Comparison of ENCODE assay signal across 24 cellular contexts in genomic region chr5:143059355-143059754, GRCh38.
DNase-seq lines count a peak whose midpoint lies in the region; ATAC-seq, FAIRE-seq and TF ChIP-seq lines count a peak whose summit lies in the region.
"Had no signal": no experiment of that assay in that cellular context is flagged by ENCODE, and none has a peak within 500 bp of the region (broad histone marks: within the 10 kb centered on the region; RNA-seq: fewer than 3 reads in every experiment).

No MANE protein-coding gene starts in this region.

- no peaks in the 10 kb centered on the region for H3K79me2 ChIP-seq in PC-3 (ENCODE audit: low read length)
- no peaks in the 10 kb centered on the region for H3K79me2 ChIP-seq in endothelial cell of umbilical vein (ENCODE audit: control insufficient read depth, insufficient read depth, low read length)

- dilution Hi-C loops in endothelial cell of umbilical vein (cut with MboI; ENCODE audit: extremely low pct_ligation_motif_present, low sequenced_read_pairs): no loop called here

- no peaks in the 10 kb centered on the region for H3F3A ChIP-seq in PC-3 (ENCODE audit: low read length, unreplicated experiment)

- no peaks in the 10 kb centered on the region for H3K9me2 ChIP-seq in PC-3 (replicated peaks; ENCODE audit: low read length)

- POLR2A ChIA-PET in PC-3 (lab: Charles Lee; ENCODE audit: unreplicated experiment) (interaction anchor here (0.8 kb wide), 1 partner anchor 24 kb away, joined by 5 read pairs; no protein-coding TSS in a partner anchor), endothelial cell of umbilical vein (lab: Charles Lee) (no interaction called here)

- no peak overlapping the region for H2AFZ ChIP-seq in PC-3 (ENCODE audit: low read length)
- H2AFZ ChIP-seq in endothelial cell of umbilical vein (ENCODE audit: low read depth, low read length): no peak overlapping the region
- H2AFZ ChIP-seq: GM23248 had no signal

- ATAC-seq in heart left ventricle (no peak), Right ventricle myocardium inferior (no peak), PC-3 (no peak), GM21526 (IDR thresholded peaks at IDR 0.05; ENCODE audit: low FRiP score, unreplicated experiment) (no peak)
- ATAC-seq: naive thymus-derived CD8-positive, alpha-beta T cell had no signal

- no TSS peak for BruUV-seq in PC-3 (replicated peaks; lab: Mats Ljungman, UMichigan)
- no TSS peak for BruUV-seq in endothelial cell of umbilical vein (replicated peaks; lab: Mats Ljungman, UMichigan)

- peaks cover 0 to 49% (median 24%) of the 10 kb centered on the region in 9 donors for H3K36me3 ChIP-seq in heart left ventricle
- H3K36me3 ChIP-seq in PC-3 (ENCODE audit: low read depth, low read length): peaks cover 10% of the 10 kb centered on the region; the same call in 1 of the 2 replicates
- H3K36me3 ChIP-seq in endothelial cell of umbilical vein (ENCODE audit: control insufficient read depth in 2 of 2, extremely low read depth in 1 of 2, insufficient read depth in 2 of 2, low read length in 2 of 2): no peaks in the 10 kb centered on the region
- H3K36me3 ChIP-seq in skeletal muscle tissue (ENCODE audit: control insufficient read depth in 3 of 3, insufficient read depth in 3 of 3, low read length in 3 of 3): no peaks in the 10 kb centered on the region

- H4K20me1 ChIP-seq in PC-3 (ENCODE audit: low read length) (no peaks in the 10 kb centered on the region), endothelial cell of umbilical vein (replicated peaks; ENCODE audit: control insufficient read depth, extremely low read depth, insufficient read depth, low read length) (no peaks in the 10 kb centered on the region)

- H3K27ac ChIP-seq in heart left ventricle: peak overlapping the region in 8 of 12 donors; percentile 2 to 60 (median 38)
- peak overlapping the region; percentile 92 for H3K27ac ChIP-seq in PC-3 (ENCODE audit: low read length)
- peak overlapping the region; percentile 56 for H3K27ac ChIP-seq in endothelial cell of umbilical vein (ENCODE audit: insufficient read depth, low read depth, low read length)
- peak overlapping the region; percentile 71 for H3K27ac ChIP-seq in skeletal muscle tissue (ENCODE audit: low read depth, low read length)
- H3K27ac ChIP-seq: GM23248 had no signal

- DNase-seq in heart left ventricle (no peak), Right ventricle myocardium inferior (ENCODE audit: missing footprints) (no peak), PC-3 (peak; percentile 38), endothelial cell of umbilical vein (ENCODE audit: low read depth, low spot score) (peak; percentile 31), GF-D8 (lab: John Stamatoyannopoulos, UW) (no peak), GM10266 (ENCODE audit: extremely low spot score) (no peak)
- DNase-seq: activated CD4-positive, alpha-beta T cell treated with anti-CD3 and anti-CD28 coated beads, Interleukin-2, amount 10 ng/mL, durations not matched to agents 7 days and 5 days; activated naive CD4-positive, alpha-beta T cell treated with Interleukin-2 at 50 U/mL for 16 hours; activated T-cell treated with anti-CD3 and anti-CD28 coated beads, Interleukin-2, amount 50 U/mL, for 24 hours; DMS53; foreskin melanocyte; GDM1; GM23248; hippocampal formation; Kasumi-1; left lung; naive thymus-derived CD8-positive, alpha-beta T cell; NCI-H146; NCI-H446 treated with DMSO at 0.1 percent for 48 hours; occipital lobe; Right ventricle myocardium superior; transverse colon had no signal

- no peaks in the 10 kb centered on the region for H3K9me1 ChIP-seq in endothelial cell of umbilical vein (replicated peaks; ENCODE audit: control insufficient read depth, extremely low read depth, insufficient read depth, low read length)

- peaks cover 0 to 66% (median 44%) of the 10 kb centered on the region in 12 donors for H3K4me1 ChIP-seq in heart left ventricle
- peaks cover 55% of the 10 kb centered on the region for H3K4me1 ChIP-seq in PC-3 (ENCODE audit: insufficient read depth, low read length)
- H3K4me1 ChIP-seq in endothelial cell of umbilical vein (ENCODE audit: control insufficient read depth, extremely low read depth, insufficient read depth, low read length): peaks cover 80% of the 10 kb centered on the region
- peaks cover 59 to 70% (median 67%) of the 10 kb centered on the region in 3 donors for H3K4me1 ChIP-seq in skeletal muscle tissue (ENCODE audit: control insufficient read depth in 3 of 3, insufficient read depth in 3 of 3, low read length in 3 of 3)

- TF ChIP-seq POLR2A in heart left ventricle (IDR thresholded peaks at IDR 0.05) (no peak), endothelial cell of umbilical vein (IDR thresholded peaks at IDR 0.05; ENCODE audit: low read depth, low read length) (no peak)

- CTCF ChIA-PET in PC-3 (lab: Charles Lee): no interaction called here
- CTCF ChIA-PET in endothelial cell of umbilical vein (lab: Charles Lee): interaction anchor here (0.7 to 1.0 kb wide), 3 partner anchors 10 to 67 kb away, joined by 3 to 5 read pairs (median 4); no protein-coding TSS in a partner anchor

- WGBS in heart left ventricle, 4 donors: 92 to 97% (median 96%) methylated on average over 1 of the region's 1 CpG

- TF ChIP-seq CTCF in heart left ventricle (IDR thresholded peaks at IDR 0.05) (no peak), PC-3 (conservative IDR thresholded peaks at IDR 0.05; ENCODE audit: low read depth, low read length) (no peak), endothelial cell of umbilical vein (IDR thresholded peaks at IDR 0.05; ENCODE audit: extremely low read depth in 1 of 2, insufficient read depth in 1 of 2, low read depth in 1 of 2, low read length in 2 of 2) (no peak), GM10266 (IDR thresholded peaks at IDR 0.05; ENCODE audit: control insufficient read depth, insufficient read depth, low read depth, missing control alignments) (no peak)

- no peak for FAIRE-seq in endothelial cell of umbilical vein (lab: Jason Lieb, UNC)

- H3K9me3 ChIP-seq in heart left ventricle (no peaks in the 10 kb centered on the region), PC-3 (ENCODE audit: low read length) (no peaks in the 10 kb centered on the region), endothelial cell of umbilical vein (replicated peaks; ENCODE audit: control insufficient read depth, insufficient read depth, low read length) (no peaks in the 10 kb centered on the region), skeletal muscle tissue (ENCODE audit: control insufficient read depth in 3 of 3, low read length in 3 of 3) (no peaks in the 10 kb centered on the region)
- H3K9me3 ChIP-seq: left lung, transverse colon had no signal

- H3K9ac ChIP-seq in PC-3 (ENCODE audit: low read length): peak overlapping the region; percentile 41; the same call in 1 of the 2 replicates
- no peak overlapping the region for H3K9ac ChIP-seq in endothelial cell of umbilical vein (replicated peaks; ENCODE audit: extremely low read depth, insufficient read depth, low read length)
- peak overlapping the region in 1 of 3 donors; percentile 28 for H3K9ac ChIP-seq in skeletal muscle tissue (ENCODE audit: low read depth in 1 of 3, low read length in 3 of 3)
- H3K9ac ChIP-seq: GM23248 had no signal

- H3K27me3 ChIP-seq in heart left ventricle (no peaks in the 10 kb centered on the region), PC-3 (ENCODE audit: low read length) (no peaks in the 10 kb centered on the region), endothelial cell of umbilical vein (ENCODE audit: control insufficient read depth in 2 of 2, insufficient read depth in 2 of 2, low read length in 2 of 2) (no peaks in the 10 kb centered on the region), skeletal muscle tissue (ENCODE audit: control insufficient read depth in 3 of 3, insufficient read depth in 3 of 3, low read length in 3 of 3) (no peaks in the 10 kb centered on the region)
- H3K27me3 ChIP-seq: left lung, transverse colon had no signal

- H3K4me2 ChIP-seq in PC-3 (ENCODE audit: low read length) (peak overlapping the region; percentile 65), endothelial cell of umbilical vein (ENCODE audit: insufficient read depth, low read length) (peak overlapping the region; percentile 43)

- intact Hi-C loops in heart left ventricle (cut with DNase I): loop anchor here in 2 of 10 donors (2.0 to 5.0 kb wide), 2 partner anchors 42 to 69 kb away; no protein-coding TSS in a partner anchor
- intact Hi-C loops in Right ventricle myocardium inferior (cut with DNase I): no loop called here
- intact Hi-C loops in PC-3 (cut with micrococcal nuclease): no loop called here
- intact Hi-C loops in endothelial cell of umbilical vein (cut with micrococcal nuclease): no loop called here

- H3K4me3 ChIP-seq in heart left ventricle: no peak overlapping the region
- H3K4me3 ChIP-seq in PC-3 (ENCODE audit: low read length): no peak overlapping the region
- no peak overlapping the region for H3K4me3 ChIP-seq in endothelial cell of umbilical vein (replicated peaks in 1 of 3; ENCODE audit: insufficient read depth in 1 of 3, low read depth in 1 of 3, low read length in 3 of 3)
- no peak overlapping the region for H3K4me3 ChIP-seq in skeletal muscle tissue (ENCODE audit: low read length in 3 of 3)
- H3K4me3 ChIP-seq: GM23248, left lung, transverse colon had no signal

TF ChIP-seq in endothelial cell of umbilical vein, 7 proteins besides CTCF, POLR2A, EP300 and RAD21:
- peak; percentile 44 for TF ChIP-seq FOS (IDR thresholded peaks at IDR 0.05; ENCODE audit: borderline replicate concordance, insufficient read depth, low read length)
- TF ChIP-seq JUN (IDR thresholded peaks at IDR 0.05; ENCODE audit: borderline replicate concordance, insufficient read depth, insufficient read length, low read depth): no peak
TF ChIP-seq in endothelial cell of umbilical vein: peak in this region for 1.

Comparison
In these comparisons a context has a peak if more than half of its experiments do, and no peak if none do; other contexts are left out.
1. DNase-seq: peak in PC-3 (single experiment) and endothelial cell of umbilical vein (single experiment); none in heart left ventricle (0 of 5), Right ventricle myocardium inferior (single experiment), GF-D8 (single experiment) and GM10266 (single experiment).
2. H3K27ac ChIP-seq: peak in every context shown above with its lines; median percentile 92 in PC-3; 71 in skeletal muscle tissue; 56 in endothelial cell of umbilical vein; 38 in heart left ventricle.